11 cellular contexts compared by ENCODE assay signal in the genomic region with DNA sequence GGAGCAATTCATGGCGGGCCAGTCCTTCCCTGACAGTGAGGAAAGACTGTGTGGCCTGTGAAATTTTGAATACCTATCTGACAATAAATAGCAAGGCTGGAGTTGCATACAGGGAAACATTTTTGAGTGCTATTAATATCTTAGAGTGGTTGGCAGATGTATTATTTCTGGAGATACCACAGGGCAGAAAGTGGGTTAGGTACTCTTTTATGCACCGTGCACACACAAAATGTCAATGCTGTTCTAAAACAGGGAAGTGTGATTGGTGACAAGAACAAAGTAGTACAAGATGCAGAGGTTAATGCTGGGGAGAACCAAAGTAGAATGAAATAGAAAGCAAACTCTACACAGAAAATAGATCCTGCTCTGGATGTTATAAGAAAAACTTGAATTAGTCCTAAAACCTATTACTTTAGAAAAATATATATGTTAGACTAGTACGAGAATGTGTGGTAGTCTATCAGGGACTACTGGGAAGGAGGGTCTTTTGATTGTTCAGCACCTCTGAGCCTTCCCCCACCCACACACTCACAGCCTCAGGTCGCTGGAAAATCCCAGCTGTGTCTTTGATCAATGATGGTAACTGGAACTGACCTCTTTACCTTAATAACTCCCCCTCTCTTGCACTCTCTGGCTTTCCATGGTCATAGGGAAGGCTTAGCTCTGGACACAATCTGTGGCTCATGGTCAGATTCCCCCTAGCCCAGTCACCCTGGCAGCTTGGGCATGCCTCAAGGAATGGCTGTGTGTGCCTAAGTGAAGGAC. TPM values are rescaled to one million over a fixed set of nuclear protein-coding genes. Genes with fewer than 3 reads are reported as not detected.
DNase-seq lines count a peak whose midpoint lies in the region; ATAC-seq and TF ChIP-seq lines count a peak whose summit lies in the region.
"Had no signal": no experiment of that assay in that cellular context is flagged by ENCODE, and none has a peak within 500 bp of the region (broad histone marks: within the 10 kb centered on the region; RNA-seq: fewer than 3 reads in every experiment).

No MANE protein-coding gene starts in this region.

- 57 to 95% methylated on average over 4 of the region's 4 CpGs for WGBS in transverse colon (ENCODE audit: low coverage in 1 of 2), 2 donors

- H3K27ac ChIP-seq in transverse colon = no peak overlapping the region

- ATAC-seq in GM18909 (IDR thresholded peaks at IDR 0.05; ENCODE audit: poor library complexity, unreplicated experiment) (peak; percentile 73), GM21737 (IDR thresholded peaks at IDR 0.05; ENCODE audit: unreplicated experiment) (peak; percentile 67), HG03139 (IDR thresholded peaks at IDR 0.05; ENCODE audit: unreplicated experiment) (peak; percentile 47)
- ATAC-seq: naive thymus-derived CD4-positive, alpha-beta T cell had no signal

- no peaks in the 10 kb centered on the region for H3K4me1 ChIP-seq in transverse colon

- intact Hi-C loops in transverse colon (cut with DNase I; ENCODE audit: low total_unique reads) = no loop called here

- TF ChIP-seq EP300 in transverse colon (IDR thresholded peaks at IDR 0.05; ENCODE audit: low read depth) = no peak

- in situ Hi-C loops in transverse colon (cut with MboI; ENCODE audit: low pct_ligation_motif_present in 1 of 4, low pct_unique_long_range_greater_than_20kb in 1 of 4, low sequenced_read_pairs in 3 of 4) = no loop called here

- H3K27me3 ChIP-seq in GM06990 (replicated peaks; ENCODE audit: control insufficient read depth, insufficient read depth, low read length) = no peaks in the 10 kb centered on the region
- H3K27me3 ChIP-seq in transverse colon = no peaks in the 10 kb centered on the region

- no peaks in the 10 kb centered on the region for H3K9me3 ChIP-seq in transverse colon

- TF ChIP-seq POLR2A in transverse colon (IDR thresholded peaks at IDR 0.05) = no peak

- no peak for TF ChIP-seq CTCF in GM06990 (IDR thresholded peaks at IDR 0.05; ENCODE audit: insufficient read depth, low read length, poor library complexity, severe bottlenecking)
- no peak for TF ChIP-seq CTCF in transverse colon (IDR thresholded peaks at IDR 0.05)

- H3K36me3 ChIP-seq in GM06990 (ENCODE audit: control insufficient read depth, insufficient read depth, low read length) (no peaks in the 10 kb centered on the region), transverse colon (no peaks in the 10 kb centered on the region)

- peak; percentile 16 for DNase-seq in GM06990 (ENCODE audit: extremely low read depth, insufficient read length)
- no peak for DNase-seq in islet precursor cell
- DNase-seq in NCI-H526 (lab: John Stamatoyannopoulos, UW) = no peak
- no peak for DNase-seq in activated CD4-positive, alpha-beta T cell treated with anti-CD3 and anti-CD28 coated beads for 48 hours
- no peak for DNase-seq in transverse colon
- DNase-seq: activated CD8-positive, alpha-beta memory T cell treated with anti-CD3 and anti-CD28 coated beads, Interleukin-2, amount 50 U/mL, for 4 hours; DMS79; naive thymus-derived CD4-positive, alpha-beta T cell had no signal

- H3K4me3 ChIP-seq in GM06990 (replicated peaks; ENCODE audit: low read depth, low read length) = no peak overlapping the region
- no peak overlapping the region for H3K4me3 ChIP-seq in transverse colon

RNA-seq across cellular contexts. Expression of gene SERPINB8, which starts 58.2 kb away (rescaled TPM):
- total RNA-seq in transverse colon = 10 to 100 TPM in 3 of 4 donors, 1 to 10 TPM in 1; 3.0 to 15.7 (median 13.5) TPM
